In the genomic region with DNA sequence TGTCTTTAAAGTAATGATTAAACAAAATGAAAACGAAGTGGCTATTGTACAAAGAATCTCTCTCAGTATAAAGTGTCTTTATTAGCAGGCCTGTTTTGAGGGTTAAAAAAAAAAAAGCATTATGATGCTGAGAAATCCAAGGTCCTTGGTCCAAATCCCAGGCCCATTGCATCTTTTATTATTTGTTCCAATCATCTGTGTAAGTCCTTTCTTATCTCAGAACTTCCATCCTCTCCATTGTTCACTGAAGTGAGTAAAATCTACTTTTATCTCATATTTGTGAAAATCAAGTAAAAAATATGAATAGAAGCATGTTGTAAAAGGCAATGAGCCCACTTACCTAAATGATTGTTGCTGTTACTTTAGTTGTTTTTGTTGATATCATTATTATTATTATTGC, we compare ENCODE assay signal across 34 cellular contexts.
DNase-seq lines count a peak whose midpoint lies in the region; ATAC-seq and TF ChIP-seq lines count a peak whose summit lies in the region.
"Had no signal": no experiment of that assay in that cellular context is flagged by ENCODE, and none has a peak within 500 bp of the region (broad histone marks: within the 10 kb centered on the region; RNA-seq: fewer than 3 reads in every experiment).

No MANE protein-coding gene starts in this region.

- H3K4me2 ChIP-seq in PC-9 (no peak overlapping the region), smooth muscle cell (no peak overlapping the region)
- H3K4me2 ChIP-seq: A549; BLaER1; BLaER1 treated with 17β-estradiol and CSF1 and Interleukin-3, amounts not matched to agents 10 nM and 100 nM had no signal

- H3K4me1 Mint-ChIP-seq in stimulated activated naive B cell treated with anti-CD40 and anti-IgM and Interleukin-4, amounts not matched to agents 10 μg/mL and 1 μg/mL and 100 μg/mL, for 72 hours = no peaks in the 10 kb centered on the region
- H3K4me1 Mint-ChIP-seq in Caco-2 (ENCODE audit: low read depth, unreplicated experiment) = no peaks in the 10 kb centered on the region
- H3K4me1 Mint-ChIP-seq: B cell; CD4-positive, alpha-beta memory T cell; CD4-positive, CD25-positive, alpha-beta regulatory T cell; CD8-positive, alpha-beta memory T cell had no signal

- DNase-seq in PC-9 = no peak
- DNase-seq in fibroblast of pulmonary artery (ENCODE audit: low read depth) = peak; percentile 60
- DNase-seq in fibroblast of the aortic adventitia (ENCODE audit: low read depth) = peak; percentile 63
- no peak for DNase-seq in smooth muscle cell (lab: John Stamatoyannopoulos, UW; ENCODE audit: unreplicated experiment)
- no peak for DNase-seq in stimulated activated naive B cell treated with anti-CD40 and anti-IgM and Interleukin-4, amounts not matched to agents 10 μg/mL and 1 μg/mL and 100 μg/mL, for 72 hours
- no peak for DNase-seq in omental fat pad (ENCODE audit: low spot score)
- DNase-seq in WERI-Rb-1 = no peak
- no peak for DNase-seq in Caco-2
- DNase-seq: 8988T; ACHN; AML-193; BE2C; C1 segment of cervical spinal cord; Calu3; CD4-positive, alpha-beta memory T cell; CD4-positive, alpha-beta T cell; CD4-positive, CD25-positive, alpha-beta regulatory T cell; CD8-positive, alpha-beta memory T cell; CD8-positive, alpha-beta T cell; COR-L47; DMS 273 treated with DMSO at 0.1 percent for 48 hours; DMS153; DMS53; DMS79; DMS79 treated with DMSO at 0.1 percent for 48 hours; DND-41; EL had no signal

- BruUV-seq in PC-9 (replicated peaks; lab: Mats Ljungman, UMichigan) (no TSS peak), Caco-2 (replicated peaks; lab: Mats Ljungman, UMichigan) (no TSS peak)

- no peak overlapping the region for H3K9ac ChIP-seq in smooth muscle cell (ENCODE audit: low read depth)
- H3K9ac ChIP-seq: BLaER1; BLaER1 treated with 17β-estradiol and CSF1 and Interleukin-3, amounts not matched to agents 10 nM and 100 nM had no signal

- H3F3A ChIP-seq in PC-9 (ENCODE audit: insufficient read depth, low read depth) = no peaks in the 10 kb centered on the region
- no peaks in the 10 kb centered on the region for H3F3A ChIP-seq in smooth muscle cell (ENCODE audit: low read depth)

- no peak overlapping the region for H3K27ac Mint-ChIP-seq in stimulated activated naive B cell treated with anti-CD40 and anti-IgM and Interleukin-4, amounts not matched to agents 10 μg/mL and 1 μg/mL and 100 μg/mL, for 72 hours
- no peak overlapping the region for H3K27ac Mint-ChIP-seq in Caco-2 (ENCODE audit: unreplicated experiment)
- H3K27ac Mint-ChIP-seq: B cell; CD14-positive monocyte; CD4-positive, alpha-beta memory T cell; CD4-positive, alpha-beta T cell; CD4-positive, CD25-positive, alpha-beta regulatory T cell; CD8-positive, alpha-beta memory T cell; CD8-positive, alpha-beta T cell had no signal

- H3K4me3 ChIP-seq in PC-9 (no peak overlapping the region), fibroblast of pulmonary artery (replicated peaks; ENCODE audit: low read depth, low read length) (no peak overlapping the region), fibroblast of the aortic adventitia (ENCODE audit: low read depth, low read length) (no peak overlapping the region), smooth muscle cell (no peak overlapping the region), WERI-Rb-1 (ENCODE audit: low read depth, low read length) (no peak overlapping the region), Caco-2 (ENCODE audit: low read depth, low read length) (no peak overlapping the region)
- H3K4me3 ChIP-seq: A549; BLaER1; BLaER1 treated with 17β-estradiol and CSF1 and Interleukin-3, amounts not matched to agents 10 nM and 100 nM had no signal

- ATAC-seq in stimulated activated naive B cell treated with anti-CD40 and anti-IgM and Interleukin-4, amounts not matched to agents 10 μg/mL and 1 μg/mL and 100 μg/mL, for 72 hours (replicated peaks) = no peak
- ATAC-seq in omental fat pad (ENCODE audit: low FRiP score) = no peak
- ATAC-seq: A549; CD8-positive, alpha-beta T cell had no signal

- H3K9me3 ChIP-seq in PC-9 (ENCODE audit: insufficient read depth, low read depth) = peaks cover 4% of the 10 kb centered on the region; the same call in 1 of the 2 replicates
- H3K9me3 ChIP-seq in smooth muscle cell (replicated peaks; ENCODE audit: low read depth) = no peaks in the 10 kb centered on the region
- H3K9me3 ChIP-seq in WERI-Rb-1 (ENCODE audit: severe bottlenecking) = no peaks in the 10 kb centered on the region
- H3K9me3 ChIP-seq in Caco-2 = no peaks in the 10 kb centered on the region
- H3K9me3 ChIP-seq: A549; BE2C; BLaER1; BLaER1 treated with 17β-estradiol and CSF1 and Interleukin-3, amounts not matched to agents 10 nM and 100 nM had no signal

- CTCF ChIA-PET in PC-9 (lab: Charles Lee) = no interaction called here
- CTCF ChIA-PET in Caco-2 (lab: Charles Lee) = no interaction called here

- no peak overlapping the region for H3K4me3 Mint-ChIP-seq in stimulated activated naive B cell treated with anti-CD40 and anti-IgM and Interleukin-4, amounts not matched to agents 10 μg/mL and 1 μg/mL and 100 μg/mL, for 72 hours
- no peak overlapping the region for H3K4me3 Mint-ChIP-seq in Caco-2 (ENCODE audit: unreplicated experiment)
- H3K4me3 Mint-ChIP-seq: B cell; CD14-positive monocyte; CD4-positive, alpha-beta memory T cell; CD4-positive, alpha-beta T cell; CD4-positive, CD25-positive, alpha-beta regulatory T cell; CD8-positive, alpha-beta memory T cell; CD8-positive, alpha-beta T cell had no signal

- POLR2A ChIA-PET in PC-9 (lab: Charles Lee; ENCODE audit: unreplicated experiment) = no interaction called here
- POLR2A ChIA-PET in Caco-2 (lab: Charles Lee) = no interaction called here

- H4K20me1 ChIP-seq in PC-9 (ENCODE audit: insufficient read depth) (no peaks in the 10 kb centered on the region), smooth muscle cell (ENCODE audit: low read depth) (no peaks in the 10 kb centered on the region)
- H4K20me1 ChIP-seq: BLaER1; BLaER1 treated with 17β-estradiol and CSF1 and Interleukin-3, amounts not matched to agents 10 nM and 100 nM had no signal

- no peaks in the 10 kb centered on the region for H3K9me3 Mint-ChIP-seq in stimulated activated naive B cell treated with anti-CD40 and anti-IgM and Interleukin-4, amounts not matched to agents 10 μg/mL and 1 μg/mL and 100 μg/mL, for 72 hours
- no peaks in the 10 kb centered on the region for H3K9me3 Mint-ChIP-seq in Caco-2 (ENCODE audit: unreplicated experiment)
- H3K9me3 Mint-ChIP-seq: CD4-positive, alpha-beta T cell; CD8-positive, alpha-beta T cell had no signal

- H3K9me2 ChIP-seq in PC-9 (ENCODE audit: insufficient read depth) = no peaks in the 10 kb centered on the region

- no peak for TF ChIP-seq CTCF in PC-9 (conservative IDR thresholded peaks at IDR 0.05)
- no peak for TF ChIP-seq CTCF in fibroblast of pulmonary artery (IDR thresholded peaks at IDR 0.05; ENCODE audit: low read length, missing control alignments)
- TF ChIP-seq CTCF in fibroblast of the aortic adventitia (IDR thresholded peaks at IDR 0.05; ENCODE audit: insufficient read depth, low read length) = no peak
- no peak for TF ChIP-seq CTCF in smooth muscle cell (IDR thresholded peaks at IDR 0.05; ENCODE audit: borderline replicate concordance, insufficient read depth, poor library complexity, severe bottlenecking)
- no peak for TF ChIP-seq CTCF in omental fat pad (IDR thresholded peaks at IDR 0.05)
- no peak for TF ChIP-seq CTCF in WERI-Rb-1 (IDR thresholded peaks at IDR 0.05; ENCODE audit: low read depth, low read length)
- TF ChIP-seq CTCF in Caco-2 (IDR thresholded peaks at IDR 0.05; ENCODE audit: insufficient read depth in 1 of 2, low read depth in 1 of 2, low read length in 1 of 2, severe bottlenecking in 1 of 2, unreplicated experiment in 1 of 2) = no peak

- WGBS in smooth muscle cell (ENCODE audit: low lambda C conversion rate) = 85% methylated on average over 1 of the region's 1 CpG

- no peaks in the 10 kb centered on the region for H3K36me3 Mint-ChIP-seq in stimulated activated naive B cell treated with anti-CD40 and anti-IgM and Interleukin-4, amounts not matched to agents 10 μg/mL and 1 μg/mL and 100 μg/mL, for 72 hours
- H3K36me3 Mint-ChIP-seq in Caco-2 (ENCODE audit: insufficient read depth, unreplicated experiment) = no peaks in the 10 kb centered on the region
- H3K36me3 Mint-ChIP-seq: CD14-positive monocyte; CD4-positive, alpha-beta memory T cell; CD4-positive, CD25-positive, alpha-beta regulatory T cell; CD8-positive, alpha-beta memory T cell; CD8-positive, alpha-beta T cell had no signal

- H2AFZ ChIP-seq in PC-9 (0 out of 2 replicates have a peak overlapping the region, but pooled peaks have one; percentile 22), smooth muscle cell (ENCODE audit: low read depth) (no peak overlapping the region)

- H3K27ac ChIP-seq in PC-9 = no peak overlapping the region
- peak overlapping the region; percentile 68 for H3K27ac ChIP-seq in smooth muscle cell (ENCODE audit: low read depth)
- H3K27ac ChIP-seq in WERI-Rb-1 = no peak overlapping the region
- H3K27ac ChIP-seq: 22Rv1; A549; BLaER1; BLaER1 treated with 17β-estradiol and CSF1 and Interleukin-3, amounts not matched to agents 10 nM and 100 nM; C4-2B had no signal

- intact Hi-C loops in PC-9 (cut with micrococcal nuclease; ENCODE audit: unreplicated experiment) = no loop called here
- intact Hi-C loops in Caco-2 (cut with micrococcal nuclease; ENCODE audit: unreplicated experiment) = no loop called here

- no peaks in the 10 kb centered on the region for H3K79me2 ChIP-seq in PC-9 (ENCODE audit: low read depth)
- no peaks in the 10 kb centered on the region for H3K79me2 ChIP-seq in smooth muscle cell (ENCODE audit: low read depth)

- H3K27me3 ChIP-seq in PC-9 (ENCODE audit: insufficient read depth, low read depth) = no peaks in the 10 kb centered on the region
- H3K27me3 ChIP-seq in smooth muscle cell (ENCODE audit: low read depth) = no peaks in the 10 kb centered on the region
- H3K27me3 ChIP-seq in WERI-Rb-1 (ENCODE audit: insufficient read depth, low read depth, severe bottlenecking) = no peaks in the 10 kb centered on the region
- H3K27me3 ChIP-seq in Caco-2 (replicated peaks; ENCODE audit: control insufficient read depth, insufficient read depth, low read length) = no peaks in the 10 kb centered on the region
- H3K27me3 ChIP-seq: BE2C; BLaER1; BLaER1 treated with 17β-estradiol and CSF1 and Interleukin-3, amounts not matched to agents 10 nM and 100 nM had no signal

- no peaks in the 10 kb centered on the region for H3K36me3 ChIP-seq in PC-9 (ENCODE audit: low read depth)
- no peaks in the 10 kb centered on the region for H3K36me3 ChIP-seq in smooth muscle cell (ENCODE audit: low read depth)
- no peaks in the 10 kb centered on the region for H3K36me3 ChIP-seq in WERI-Rb-1
- H3K36me3 ChIP-seq in Caco-2 (ENCODE audit: control insufficient read depth, insufficient read depth, low read length) = no peaks in the 10 kb centered on the region
- H3K36me3 ChIP-seq: BE2C; BLaER1; BLaER1 treated with 17β-estradiol and CSF1 and Interleukin-3, amounts not matched to agents 10 nM and 100 nM had no signal

- no peaks in the 10 kb centered on the region for H3K27me3 Mint-ChIP-seq in stimulated activated naive B cell treated with anti-CD40 and anti-IgM and Interleukin-4, amounts not matched to agents 10 μg/mL and 1 μg/mL and 100 μg/mL, for 72 hours
- H3K27me3 Mint-ChIP-seq in Caco-2 (ENCODE audit: insufficient read depth, unreplicated experiment) = no peaks in the 10 kb centered on the region
- H3K27me3 Mint-ChIP-seq: B cell; CD4-positive, alpha-beta memory T cell; CD4-positive, alpha-beta T cell; CD4-positive, CD25-positive, alpha-beta regulatory T cell; CD8-positive, alpha-beta memory T cell had no signal

- H3K4me1 ChIP-seq in PC-9 (replicated peaks; ENCODE audit: insufficient read depth) = peaks cover 3% of the 10 kb centered on the region; the same call in 1 of the 2 replicates
- peaks cover 7% of the 10 kb centered on the region for H3K4me1 ChIP-seq in smooth muscle cell (ENCODE audit: low read depth)
- no peaks in the 10 kb centered on the region for H3K4me1 ChIP-seq in Caco-2
- H3K4me1 ChIP-seq: BE2C, BLaER1 had no signal

Comparison
In these comparisons a context has a peak if more than half of its experiments do, and no peak if none do; other contexts are left out.
1. DNase-seq: peak in fibroblast of pulmonary artery (single experiment) and fibroblast of the aortic adventitia (single experiment); none in PC-9 (0 of 2), smooth muscle cell (single experiment), stimulated activated naive B cell treated with anti-CD40 and anti-IgM and Interleukin-4, amounts not matched to agents 10 μg/mL and 1 μg/mL and 100 μg/mL, for 72 hours (single experiment), omental fat pad (single experiment), WERI-Rb-1 (single experiment) and Caco-2 (0 of 2).